Comparison of ENCODE assay signal across 1 cellular context in the genomic region with DNA sequence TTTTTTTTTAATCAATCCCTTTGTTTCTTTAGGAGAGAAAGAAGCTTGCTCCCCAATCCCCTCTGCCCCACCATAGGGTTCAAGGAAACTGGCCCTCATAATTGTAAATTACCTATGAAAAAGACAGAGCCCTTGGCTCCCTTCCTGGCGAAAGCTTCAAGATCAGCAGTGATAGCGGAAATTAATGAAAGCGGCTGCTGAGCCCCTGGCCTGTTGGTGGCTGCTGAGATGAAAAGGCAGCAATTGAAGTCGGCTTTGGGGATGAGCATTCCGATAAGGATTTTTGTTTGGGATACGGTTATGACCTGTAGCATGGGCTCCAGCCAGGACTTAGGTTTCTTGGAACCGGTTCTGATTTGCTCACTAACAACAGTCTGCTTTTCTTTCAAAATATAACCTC.
TF ChIP-seq lines count a peak whose summit lies in the region.

No MANE protein-coding gene starts in this region.

TF ChIP-seq in H1, 55 proteins besides CTCF, POLR2A, EP300 and RAD21:
- TF ChIP-seq FOSL1 (IDR thresholded peaks at IDR 0.05; ENCODE audit: insufficient read depth, low read depth, low read length) = no peak
- TF ChIP-seq SRF (IDR thresholded peaks at IDR 0.05; ENCODE audit: low read depth, low read length) = no peak
- no peak for TF ChIP-seq SIN3A (conservative IDR thresholded peaks at IDR 0.05 in 1 of 2, IDR thresholded peaks at IDR 0.05 in 1 of 2; ENCODE audit: low read depth in 1 of 2, low read length in 2 of 2)
- TF ChIP-seq, protein P1, sequence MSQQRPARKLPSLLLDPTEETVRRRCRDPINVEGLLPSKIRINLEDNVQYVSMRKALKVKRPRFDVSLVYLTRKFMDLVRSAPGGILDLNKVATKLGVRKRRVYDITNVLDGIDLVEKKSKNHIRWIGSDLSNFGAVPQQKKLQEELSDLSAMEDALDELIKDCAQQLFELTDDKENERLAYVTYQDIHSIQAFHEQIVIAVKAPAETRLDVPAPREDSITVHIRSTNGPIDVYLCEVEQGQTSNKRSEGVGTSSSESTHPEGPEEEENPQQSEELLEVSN (IDR thresholded peaks at IDR 0.05) = no peak
- TF ChIP-seq KDM1A (IDR thresholded peaks at IDR 0.05; ENCODE audit: borderline replicate concordance, low read length) = no peak
